8 cellular contexts compared by ENCODE assay signal in the genomic region with DNA sequence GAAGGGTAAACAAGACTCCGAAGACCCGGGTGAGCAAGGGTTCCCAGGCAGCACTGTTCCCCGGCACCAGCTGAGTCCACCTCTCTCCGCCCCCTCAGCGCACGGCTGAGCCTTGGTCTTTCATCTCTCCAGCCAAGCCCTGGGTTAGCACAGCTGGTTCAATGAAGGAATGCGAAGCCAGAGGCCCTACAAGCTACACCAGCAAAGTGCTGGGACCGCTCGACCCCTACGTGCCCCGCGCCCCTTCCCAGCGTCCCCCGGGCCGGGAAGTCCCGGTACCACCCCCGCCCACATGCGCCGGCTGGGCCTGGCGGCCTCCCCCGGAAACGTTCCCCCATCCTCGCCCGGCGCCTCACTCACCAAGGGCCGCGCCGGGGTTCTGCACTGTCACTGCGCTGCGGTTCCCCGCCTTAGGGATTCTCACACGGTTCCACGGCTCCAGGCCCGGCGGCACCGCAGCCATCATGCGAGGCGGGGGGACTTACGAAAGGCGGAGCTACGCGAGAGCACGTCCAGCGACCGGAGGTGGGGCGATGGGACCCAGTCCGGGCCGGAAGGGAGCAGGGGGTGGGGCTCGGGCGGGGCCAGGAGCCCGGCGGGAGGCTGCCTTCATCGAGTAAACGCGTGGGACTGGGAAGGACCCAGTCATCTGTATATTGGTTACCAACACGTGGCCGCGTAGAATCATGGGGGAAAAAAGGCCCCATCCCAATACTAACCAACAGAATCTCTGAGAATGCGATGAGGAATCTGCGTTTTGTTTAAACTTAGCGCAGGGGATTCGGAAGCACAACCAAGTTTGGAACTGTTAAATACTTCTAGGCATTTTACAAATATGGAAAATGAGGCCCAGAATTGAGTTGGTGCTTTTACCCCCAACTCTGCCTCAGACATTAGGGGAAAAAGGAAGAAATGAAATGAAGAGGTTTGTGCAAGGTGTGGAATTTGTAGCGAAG. TPM values are rescaled to one million over a fixed set of nuclear protein-coding genes. Genes with fewer than 3 reads are reported as not detected.
DNase-seq lines count a peak whose midpoint lies in the region; ATAC-seq and TF ChIP-seq lines count a peak whose summit lies in the region.

No MANE protein-coding gene starts in this region.

- peak; percentile 90 for ATAC-seq in HG03175 (IDR thresholded peaks at IDR 0.05; ENCODE audit: unreplicated experiment)
- ATAC-seq in activated B cell treated with CpG ODN at 0.5 μM for 24 hours (ENCODE audit: low read depth) = peak; percentile 87

- in situ Hi-C loops in GM18951 (cut with MboI; ENCODE audit: low sequenced_read_pairs, unreplicated experiment) = no loop called here

- H3K4me1 Mint-ChIP-seq in activated B cell treated with CpG ODN at 0.5 μM for 24 hours = peaks cover 54% of the 10 kb centered on the region

- no peaks in the 10 kb centered on the region for H3K27me3 Mint-ChIP-seq in activated B cell treated with CpG ODN at 0.5 μM for 24 hours

- peak overlapping the region; percentile 95 for H3K27ac Mint-ChIP-seq in activated B cell treated with CpG ODN at 0.5 μM for 24 hours

- POLR2A ChIA-PET in activated B cell treated with CpG ODN at 0.5 μM for 24 hours (lab: Charles Lee) = interaction anchor here (0.6 to 2.2 kb wide), 22 partner anchors 9 to 686 kb away, joined by 3 to 47 read pairs (median 4); partner anchors contain the start of genes ATG3, CD200, GTPBP8 and SLC35A5

- H3K4me3 Mint-ChIP-seq in activated B cell treated with CpG ODN at 0.5 μM for 24 hours = peak overlapping the region; percentile 92

- peaks cover 35% of the 10 kb centered on the region for H3K36me3 Mint-ChIP-seq in activated B cell treated with CpG ODN at 0.5 μM for 24 hours (ENCODE audit: low read depth)

- peak; percentile 86 for TF ChIP-seq POLR2A in GM18951 (IDR thresholded peaks at IDR 0.05; ENCODE audit: extremely low read depth, insufficient read depth, insufficient read length)

- CTCF ChIA-PET in activated B cell treated with CpG ODN at 0.5 μM for 24 hours (lab: Charles Lee) = interaction anchor here (0.6 to 2.3 kb wide), 8 partner anchors 10 to 433 kb away, joined by 3 to 9 read pairs (median 4); no protein-coding TSS in a partner anchor

- TF ChIP-seq CTCF in activated B cell treated with CpG ODN at 0.5 μM for 24 hours (IDR thresholded peaks at IDR 0.05) = no peak

- no peaks in the 10 kb centered on the region for H3K9me3 Mint-ChIP-seq in activated B cell treated with CpG ODN at 0.5 μM for 24 hours

- intact Hi-C loops in activated B cell treated with CpG ODN at 0.5 μM for 24 hours (cut with micrococcal nuclease) = loop anchor here (1.0 to 2.0 kb wide), 6 partner anchors 28 to 1037 kb away; partner anchors contain the start of genes CCDC191, QTRT2 and SPICE1

- DNase-seq in AG08396 (ENCODE audit: low spot score) (peak; percentile 96), NCI-H2227 treated with DMSO at 0.1 percent for 48 hours (lab: John Stamatoyannopoulos, UW) (peak; percentile 66), activated B cell treated with CpG ODN at 0.5 μM for 24 hours (peak; percentile 81), inferior parietal cortex (ENCODE audit: extremely low spot score) (peak; percentile 87), smooth muscle cell of the brain vasculature (ENCODE audit: low read depth, low spot score) (peak; percentile 76)
- peak; percentile 81 for DNase-seq in central memory CD4-positive, alpha-beta T cell

RNA-seq across cellular contexts. Expression of gene GTPBP8, which starts 28.7 kb away (rescaled TPM):
- total RNA-seq in activated B cell treated with CpG ODN at 0.5 μM for 24 hours = 14.3 and 18.1 TPM in 2 replicates

RNA-seq across cellular contexts. Expression of gene CD200R1, which starts 44.6 kb away (rescaled TPM):
- 3.3 and 4.1 TPM in 2 replicates for total RNA-seq in activated B cell treated with CpG ODN at 0.5 μM for 24 hours

Comparison
In these comparisons a context has a peak if more than half of its experiments do, and no peak if none do; other contexts are left out.
1. Peak in every context shown above with its lines: DNase-seq and ATAC-seq.